14 cellular contexts compared by ENCODE assay signal in genomic region chr3:77041156-77041696, GRCh38. TPM values are rescaled to one million over a fixed set of nuclear protein-coding genes. Genes with fewer than 3 reads are reported as not detected.
DNase-seq lines count a peak whose midpoint lies in the region; ATAC-seq and TF ChIP-seq lines count a peak whose summit lies in the region.
"Had no signal": no experiment of that assay in that cellular context is flagged by ENCODE, and none has a peak within 500 bp of the region (broad histone marks: within the 10 kb centered on the region; RNA-seq: fewer than 3 reads in every experiment).

No MANE protein-coding gene starts in this region.

- H3K4me1 ChIP-seq in fibroblast of lung (ENCODE audit: control insufficient read depth, extremely low read depth, insufficient read depth, low read length): no peaks in the 10 kb centered on the region

- H3K9me3 Mint-ChIP-seq in osteocyte (ENCODE audit: unreplicated experiment): no peaks in the 10 kb centered on the region

- ATAC-seq in HG02798 (IDR thresholded peaks at IDR 0.05; ENCODE audit: poor library complexity, unreplicated experiment): no peak

- peaks cover 25% of the 10 kb centered on the region for H3K4me1 Mint-ChIP-seq in osteocyte (ENCODE audit: unreplicated experiment)

- H3K27ac ChIP-seq in fibroblast of lung (ENCODE audit: insufficient read depth, low read length): no peak overlapping the region
- H3K27ac ChIP-seq: ovary, suprapubic skin had no signal

- H3K4me3 Mint-ChIP-seq in osteocyte (ENCODE audit: unreplicated experiment): peak overlapping the region; percentile 95

- intact Hi-C loops in posterior cingulate gyrus (cut with DNase I): no loop called here

- H3K36me3 Mint-ChIP-seq in osteocyte (ENCODE audit: unreplicated experiment): no peaks in the 10 kb centered on the region

- H4K20me1 ChIP-seq in fibroblast of lung (ENCODE audit: control insufficient read depth, extremely low read depth, insufficient read depth, low read length): no peaks in the 10 kb centered on the region

- peaks cover 5% of the 10 kb centered on the region for H3K27me3 ChIP-seq in fibroblast of lung (ENCODE audit: control insufficient read depth, insufficient read depth, low read length)
- H3K27me3 ChIP-seq: ovary had no signal

- peak overlapping the region; percentile 88 for H3K27ac Mint-ChIP-seq in osteocyte (ENCODE audit: unreplicated experiment)

- no peaks in the 10 kb centered on the region for H3K79me2 ChIP-seq in fibroblast of lung (ENCODE audit: control insufficient read depth, insufficient read depth, low read length)

- peak overlapping the region in 3 of 4 experiments; percentile 5 to 60 (median 56) for H3K4me3 ChIP-seq in fibroblast of lung (replicated peaks in 1 of 4; ENCODE audit: control extremely low read depth in 1 of 4, insufficient read depth in 1 of 4, low read depth in 3 of 4, low read length in 4 of 4)
- H3K4me3 ChIP-seq: lung had no signal

- DNase-seq in DMS79 treated with DMSO at 0.1 percent for 48 hours (lab: John Stamatoyannopoulos, UW) (peak; percentile 16), DMS79 (lab: John Stamatoyannopoulos, UW) (no peak), OCI-M1 (lab: John Stamatoyannopoulos, UW) (peak; percentile 49), fibroblast of lung (ENCODE audit: low read depth in 2 of 2) (no peak), osteocyte (ENCODE audit: extremely low spot score, unreplicated experiment) (no peak), posterior cingulate gyrus (no peak)
- DNase-seq in stimulated activated CD4-positive, alpha-beta T cell treated with anti-CD3 and anti-CD28 coated beads, Interleukin-4, amount 100 ng/mL, for 1 hour: no peak
- DNase-seq: 8988T; activated naive CD4-positive, alpha-beta T cell treated with Interleukin-2 at 50 U/mL for 16 hours had no signal

- H3K9me3 ChIP-seq in fibroblast of lung (ENCODE audit: control insufficient read depth, insufficient read depth, low read depth, low read length): no peaks in the 10 kb centered on the region
- H3K9me3 ChIP-seq: ovary, suprapubic skin had no signal

- no peaks in the 10 kb centered on the region for H3K36me3 ChIP-seq in fibroblast of lung (ENCODE audit: control insufficient read depth, insufficient read depth, low read length)
- H3K36me3 ChIP-seq: ovary, suprapubic skin had no signal

- peak overlapping the region; percentile 90 for H3K4me2 ChIP-seq in fibroblast of lung (ENCODE audit: extremely low read depth, insufficient read depth, low read length)

- H3K9ac ChIP-seq in fibroblast of lung (ENCODE audit: insufficient read depth, low read length): no peak overlapping the region

- no peak overlapping the region for H2AFZ ChIP-seq in fibroblast of lung (ENCODE audit: low read length)

- TF ChIP-seq CTCF in fibroblast of lung (conservative IDR thresholded peaks at IDR 0.05 in 1 of 2, IDR thresholded peaks at IDR 0.05 in 1 of 2; ENCODE audit: low read depth in 1 of 2, low read length in 2 of 2) (no peak), osteocyte (IDR thresholded peaks at IDR 0.05) (no peak)

- no peaks in the 10 kb centered on the region for H3K27me3 Mint-ChIP-seq in osteocyte (ENCODE audit: unreplicated experiment)

RNA-seq across cellular contexts. Expression of gene ROBO2, which starts 1.3 kb away (rescaled TPM):
- total RNA-seq in fibroblast of lung (1.5 and 1.8 TPM in 2 replicates), osteocyte (18.4 and 19.0 TPM in 2 replicates)
- polyA plus RNA-seq in fibroblast of lung: 0.83 and 2.2 TPM in 2 replicates
- 0.69 and 1.2 TPM in 2 replicates for polyA plus RNA-seq in fibroblast of lung (2012)
- 3.1 TPM in 1 of 2 replicates, not detected in the other for polyA minus RNA-seq in fibroblast of lung (ENCODE audit: low replicate concordance)
- total RNA-seq: activated CD8-positive, alpha-beta memory T cell treated with anti-CD3 and anti-CD28 coated beads for 36 hours had no signal

Comparison
In these comparisons a context has a peak if more than half of its experiments do, and no peak if none do; other contexts are left out.
1. DNase-seq: peak in DMS79 treated with DMSO at 0.1 percent for 48 hours (single experiment) and OCI-M1 (single experiment); none in DMS79 (single experiment), fibroblast of lung (0 of 2), osteocyte (single experiment), posterior cingulate gyrus (0 of 10) and stimulated activated CD4-positive, alpha-beta T cell treated with anti-CD3 and anti-CD28 coated beads, Interleukin-4, amount 100 ng/mL, for 1 hour (single experiment).